In the genomic region with DNA sequence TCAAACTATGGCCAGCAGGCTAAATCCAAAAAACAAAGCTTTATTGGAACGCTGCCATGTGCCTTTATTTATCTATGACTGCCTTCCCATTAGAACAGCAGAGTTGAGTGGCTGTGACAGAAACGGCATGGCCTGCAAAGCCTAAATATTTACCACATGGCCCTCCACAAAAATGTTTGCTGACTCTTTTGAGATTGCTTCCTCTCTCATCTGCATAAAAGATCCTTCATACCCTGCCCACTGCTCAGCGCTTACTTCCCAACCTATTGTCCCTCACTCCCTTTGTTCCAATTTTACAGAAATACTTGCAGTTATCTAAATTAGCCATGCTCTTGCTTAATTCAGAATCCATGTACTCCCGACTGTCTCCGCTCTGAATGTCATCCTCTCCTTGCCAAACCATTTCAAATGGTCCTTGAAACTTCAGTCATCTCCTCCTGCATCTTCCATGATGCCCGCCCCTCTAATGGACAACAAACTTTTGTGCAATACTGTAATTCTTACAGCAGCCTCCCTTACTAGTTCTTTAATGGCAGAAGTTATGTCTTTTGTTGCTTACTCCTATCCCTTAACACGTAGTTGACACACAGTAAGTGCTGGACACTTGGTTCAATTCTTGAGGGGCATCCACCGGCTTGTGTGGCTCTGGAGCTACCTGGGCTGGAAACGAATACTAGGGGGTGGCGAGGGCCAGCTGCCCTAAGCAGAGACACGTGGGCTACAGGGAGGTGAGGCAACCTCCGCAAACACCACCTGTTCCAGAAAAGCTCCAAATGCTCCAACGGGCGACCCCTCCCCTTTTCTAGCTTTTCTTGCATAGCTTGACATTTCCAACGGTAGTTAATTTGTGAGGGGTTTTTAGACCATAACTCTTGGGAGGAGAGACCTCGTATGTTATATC, we compare ENCODE assay signal across 8 cellular contexts. TPM values are rescaled to one million over a fixed set of nuclear protein-coding genes. Genes with fewer than 3 reads are reported as not detected.
DNase-seq lines count a peak whose midpoint lies in the region; ATAC-seq and TF ChIP-seq lines count a peak whose summit lies in the region.

No MANE protein-coding gene starts in this region.

- no peak for TF ChIP-seq EP300 in Ishikawa (IDR thresholded peaks at IDR 0.05; ENCODE audit: borderline replicate concordance)

- H3K27me3 Mint-ChIP-seq in naive thymus-derived CD4-positive, alpha-beta T cell = no peaks in the 10 kb centered on the region

- H3K27ac ChIP-seq in coronary artery = no peak overlapping the region
- H3K27ac ChIP-seq in naive thymus-derived CD4-positive, alpha-beta T cell (ENCODE audit: low read depth, low read length) = peak overlapping the region; percentile 87

- H3K4me1 ChIP-seq in naive thymus-derived CD4-positive, alpha-beta T cell (ENCODE audit: control insufficient read depth in 2 of 2, insufficient read depth in 2 of 2, low read length in 2 of 2) = peaks cover 5 to 8% of the 10 kb centered on the region in 2 donors

- H3K36me3 Mint-ChIP-seq in naive thymus-derived CD4-positive, alpha-beta T cell = peaks cover 0 to 4% (median 0%) of the 10 kb centered on the region in 5 donors

- H3K27me3 ChIP-seq in naive thymus-derived CD4-positive, alpha-beta T cell (ENCODE audit: control insufficient read depth in 2 of 2, insufficient read depth in 2 of 2, low read length in 2 of 2) = no peaks in the 10 kb centered on the region

- no peaks in the 10 kb centered on the region for H3K36me3 ChIP-seq in naive thymus-derived CD4-positive, alpha-beta T cell (ENCODE audit: control insufficient read depth in 2 of 3, insufficient read depth in 3 of 3, low read length in 3 of 3)

- TF ChIP-seq CTCF in coronary artery (IDR thresholded peaks at IDR 0.05) = no peak
- TF ChIP-seq CTCF in GM10248 (IDR thresholded peaks at IDR 0.05; ENCODE audit: control extremely low read depth, extremely low read depth, low read depth, missing control alignments) = no peak

- CTCF ChIA-PET in naive thymus-derived CD4-positive, alpha-beta T cell (lab: Charles Lee) = no interaction called here
- CTCF ChIA-PET in GM10248 (lab: Yijun Ruan, JAX) = interaction anchor here (1.2 to 2.3 kb wide), 2 partner anchors 15 to 32 kb away, joined by 5 to 8 read pairs; no protein-coding TSS in a partner anchor

- H3K4me1 Mint-ChIP-seq in naive thymus-derived CD4-positive, alpha-beta T cell = peaks cover 9 to 22% (median 12%) of the 10 kb centered on the region in 7 donors

- no peaks in the 10 kb centered on the region for H3K9me3 ChIP-seq in naive thymus-derived CD4-positive, alpha-beta T cell (ENCODE audit: control insufficient read depth in 2 of 3, low read length in 3 of 3)

- POLR2A ChIA-PET in naive thymus-derived CD4-positive, alpha-beta T cell (lab: Charles Lee) = interaction anchor here (1.2 kb wide), 1 partner anchor 85 kb away, joined by 3 read pairs; no protein-coding TSS in a partner anchor
- POLR2A ChIA-PET in GM10248 (lab: Yijun Ruan, JAX) = no interaction called here

- peak overlapping the region; percentile 77 for H3K4me3 ChIP-seq in coronary artery
- peak overlapping the region; percentile 91 for H3K4me3 ChIP-seq in naive thymus-derived CD4-positive, alpha-beta T cell (ENCODE audit: low read length)

- H3K9me3 Mint-ChIP-seq in naive thymus-derived CD4-positive, alpha-beta T cell = peaks cover 0 to 3% (median 0%) of the 10 kb centered on the region in 11 donors

- intact Hi-C loops in naive thymus-derived CD4-positive, alpha-beta T cell (cut with micrococcal nuclease) = loop anchor here (1.0 to 5.0 kb wide), 3 partner anchors 339 to 1328 kb away; no protein-coding TSS in a partner anchor

- peak; percentile 81 for DNase-seq in DMS53 (lab: John Stamatoyannopoulos, UW)
- peak; percentile 78 for DNase-seq in RPMI8226
- no peak for DNase-seq in coronary artery (ENCODE audit: low spot score)
- peak in 1 of 9 donors; percentile 29 for DNase-seq in naive thymus-derived CD4-positive, alpha-beta T cell
- DNase-seq in GM10248 (ENCODE audit: extremely low spot score) = no peak

- peak overlapping the region in 5 of 9 donors; percentile 40 to 96 (median 69) for H3K27ac Mint-ChIP-seq in naive thymus-derived CD4-positive, alpha-beta T cell

- ATAC-seq in GM21360 (IDR thresholded peaks at IDR 0.05; ENCODE audit: unreplicated experiment) (peak; percentile 29), GM21786 (IDR thresholded peaks at IDR 0.05; ENCODE audit: unreplicated experiment) (no peak)
- no peak for ATAC-seq in naive thymus-derived CD4-positive, alpha-beta T cell

- TF ChIP-seq RAD21 in Ishikawa (IDR thresholded peaks at IDR 0.05; ENCODE audit: low read depth) = no peak

- peak overlapping the region; percentile 69 to 99 (median 94) for H3K4me3 Mint-ChIP-seq in naive thymus-derived CD4-positive, alpha-beta T cell

TF ChIP-seq in Ishikawa, 13 proteins besides CTCF, POLR2A, EP300 and RAD21:
- TF ChIP-seq NFIC (IDR thresholded peaks at IDR 0.05) = 0 out of 2 replicates have a peak, but pooled peaks have one; percentile 3
- TF ChIP-seq, protein P1, sequence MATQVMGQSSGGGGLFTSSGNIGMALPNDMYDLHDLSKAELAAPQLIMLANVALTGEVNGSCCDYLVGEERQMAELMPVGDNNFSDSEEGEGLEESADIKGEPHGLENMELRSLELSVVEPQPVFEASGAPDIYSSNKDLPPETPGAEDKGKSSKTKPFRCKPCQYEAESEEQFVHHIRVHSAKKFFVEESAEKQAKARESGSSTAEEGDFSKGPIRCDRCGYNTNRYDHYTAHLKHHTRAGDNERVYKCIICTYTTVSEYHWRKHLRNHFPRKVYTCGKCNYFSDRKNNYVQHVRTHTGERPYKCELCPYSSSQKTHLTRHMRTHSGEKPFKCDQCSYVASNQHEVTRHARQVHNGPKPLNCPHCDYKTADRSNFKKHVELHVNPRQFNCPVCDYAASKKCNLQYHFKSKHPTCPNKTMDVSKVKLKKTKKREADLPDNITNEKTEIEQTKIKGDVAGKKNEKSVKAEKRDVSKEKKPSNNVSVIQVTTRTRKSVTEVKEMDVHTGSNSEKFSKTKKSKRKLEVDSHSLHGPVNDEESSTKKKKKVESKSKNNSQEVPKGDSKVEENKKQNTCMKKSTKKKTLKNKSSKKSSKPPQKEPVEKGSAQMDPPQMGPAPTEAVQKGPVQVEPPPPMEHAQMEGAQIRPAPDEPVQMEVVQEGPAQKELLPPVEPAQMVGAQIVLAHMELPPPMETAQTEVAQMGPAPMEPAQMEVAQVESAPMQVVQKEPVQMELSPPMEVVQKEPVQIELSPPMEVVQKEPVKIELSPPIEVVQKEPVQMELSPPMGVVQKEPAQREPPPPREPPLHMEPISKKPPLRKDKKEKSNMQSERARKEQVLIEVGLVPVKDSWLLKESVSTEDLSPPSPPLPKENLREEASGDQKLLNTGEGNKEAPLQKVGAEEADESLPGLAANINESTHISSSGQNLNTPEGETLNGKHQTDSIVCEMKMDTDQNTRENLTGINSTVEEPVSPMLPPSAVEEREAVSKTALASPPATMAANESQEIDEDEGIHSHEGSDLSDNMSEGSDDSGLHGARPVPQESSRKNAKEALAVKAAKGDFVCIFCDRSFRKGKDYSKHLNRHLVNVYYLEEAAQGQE (IDR thresholded peaks at IDR 0.05; ENCODE audit: low read depth) = no peak
- TF ChIP-seq CEBPB (IDR thresholded peaks at IDR 0.05) = 0 out of 2 replicates have a peak, but pooled peaks have one; percentile 16
- TF ChIP-seq TAF1 (IDR thresholded peaks at IDR 0.05; ENCODE audit: low read depth) = no peak
- TF ChIP-seq, protein P2, sequence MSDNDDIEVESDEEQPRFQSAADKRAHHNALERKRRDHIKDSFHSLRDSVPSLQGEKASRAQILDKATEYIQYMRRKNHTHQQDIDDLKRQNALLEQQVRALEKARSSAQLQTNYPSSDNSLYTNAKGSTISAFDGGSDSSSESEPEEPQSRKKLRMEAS (IDR thresholded peaks at IDR 0.05) = no peak; the same call in 1 of the 2 replicates
- TF ChIP-seq, protein P3, sequence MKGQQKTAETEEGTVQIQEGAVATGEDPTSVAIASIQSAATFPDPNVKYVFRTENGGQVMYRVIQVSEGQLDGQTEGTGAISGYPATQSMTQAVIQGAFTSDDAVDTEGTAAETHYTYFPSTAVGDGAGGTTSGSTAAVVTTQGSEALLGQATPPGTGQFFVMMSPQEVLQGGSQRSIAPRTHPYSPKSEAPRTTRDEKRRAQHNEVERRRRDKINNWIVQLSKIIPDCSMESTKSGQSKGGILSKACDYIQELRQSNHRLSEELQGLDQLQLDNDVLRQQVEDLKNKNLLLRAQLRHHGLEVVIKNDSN (IDR thresholded peaks at IDR 0.05) = peak; percentile 54
TF ChIP-seq in Ishikawa: peak in this region for 3.

RNA-seq across cellular contexts. Expression of a gene that starts 0.8 kb away (rescaled TPM):
- total RNA-seq in naive thymus-derived CD4-positive, alpha-beta T cell = 10 to 100 TPM in 1 of 5 experiments, 1 to 10 TPM in 2, under 1 TPM in 2; 0.48 to 13.8 (median 1.2) TPM
- polyA plus RNA-seq in naive thymus-derived CD4-positive, alpha-beta T cell = under 1 TPM; 0.20 to 0.41 TPM

Comparison
In these comparisons a context has a peak if more than half of its experiments do, and no peak if none do; other contexts are left out.
1. DNase-seq: peak in DMS53 (single experiment) and RPMI8226 (single experiment); none in coronary artery (single experiment) and GM10248 (single experiment).